Comparison of ENCODE assay signal across 8 cellular contexts in the genomic region with DNA sequence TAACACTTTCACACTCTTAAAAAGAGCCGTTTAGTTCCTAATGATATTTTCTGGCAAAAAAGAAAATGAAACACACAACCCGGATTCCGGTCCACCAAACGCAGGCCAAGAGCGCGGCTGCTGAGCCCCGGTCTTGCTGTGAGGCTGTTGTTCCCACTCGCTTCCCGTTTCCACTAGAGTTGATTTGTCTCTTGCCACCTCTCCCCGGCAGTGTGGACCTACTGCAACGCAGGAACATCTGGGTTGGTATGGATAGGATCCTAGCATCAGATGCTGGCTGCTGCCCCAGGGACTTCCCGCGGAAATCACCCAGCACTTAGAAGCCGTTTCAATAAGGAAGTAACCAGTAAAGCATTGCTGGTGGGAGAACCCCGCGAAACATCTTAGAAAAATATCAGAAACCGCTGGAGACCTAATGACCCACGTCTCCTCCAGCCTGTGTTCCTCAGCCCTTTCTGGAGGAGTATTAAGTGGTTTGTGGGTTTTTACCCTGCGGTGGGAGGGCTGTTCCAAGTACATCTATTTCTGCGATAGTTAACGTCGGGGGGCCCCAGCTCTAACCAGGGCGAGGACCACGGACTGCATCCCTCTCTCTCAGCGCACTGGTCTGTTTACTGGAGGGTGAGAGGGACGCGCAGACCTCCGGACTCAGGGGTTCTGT. TPM values are rescaled to one million over a fixed set of nuclear protein-coding genes. Genes with fewer than 3 reads are reported as not detected.
A peak's percentile ranks its signal among the peaks of the same experiment; 100 is the strongest.
DNase-seq lines count a peak whose midpoint lies in the region; ATAC-seq and TF ChIP-seq lines count a peak whose summit lies in the region.

No MANE protein-coding gene starts in this region.

- peak overlapping the region; percentile 57 for H3K4me3 ChIP-seq in upper lobe of right lung

- peaks cover 3% of the 10 kb centered on the region for H3K4me1 ChIP-seq in upper lobe of right lung

- H3K36me3 ChIP-seq in upper lobe of right lung = no peaks in the 10 kb centered on the region

- H3K27me3 ChIP-seq in upper lobe of right lung = peaks cover 14% of the 10 kb centered on the region

- TF ChIP-seq CTCF in upper lobe of right lung (IDR thresholded peaks at IDR 0.05) = no peak

- intact Hi-C loops in posterior cingulate gyrus (cut with DNase I) (no loop called here), upper lobe of right lung (cut with DNase I) (no loop called here)

- peak; percentile 51 for DNase-seq in NOMO-1 treated with dmso at 0.1 percent for 144 hours (lab: John Stamatoyannopoulos, UW; ENCODE audit: unreplicated experiment)
- peak; percentile 11 to 44 for DNase-seq in activated T-helper 1 cell treated with anti-CD3 and anti-CD28 coated beads, Interleukin-2, amount 50 U/mL, for 16 hours (ENCODE audit: low read depth in 1 of 2, low spot score in 1 of 2)
- peak; percentile 76 for DNase-seq in globus pallidus (ENCODE audit: low spot score)
- peak in 9 of 10 donors; percentile 28 to 90 (median 42) for DNase-seq in posterior cingulate gyrus
- peak; percentile 69 for DNase-seq in upper lobe of right lung
- no peak for DNase-seq in NCI-H187 (lab: John Stamatoyannopoulos, UW)

- no peaks in the 10 kb centered on the region for H3K9me3 ChIP-seq in upper lobe of right lung

- peak overlapping the region; percentile 58 for H3K27ac ChIP-seq in upper lobe of right lung

- ATAC-seq in GM18508 (IDR thresholded peaks at IDR 0.05; ENCODE audit: insufficient read depth, unreplicated experiment) (peak; percentile 67), HG02798 (IDR thresholded peaks at IDR 0.05; ENCODE audit: poor library complexity, unreplicated experiment) (peak; percentile 64), upper lobe of right lung (peak; percentile 64)

RNA-seq across cellular contexts. Expression of gene DOCK10, which starts 0.9 kb away (rescaled TPM):
- 35.8 TPM for total RNA-seq in upper lobe of right lung

Comparison
In these comparisons a context has a peak if more than half of its experiments do, and no peak if none do; other contexts are left out.
1. DNase-seq: peak in NOMO-1 treated with dmso at 0.1 percent for 144 hours (single experiment), activated T-helper 1 cell treated with anti-CD3 and anti-CD28 coated beads, Interleukin-2, amount 50 U/mL, for 16 hours (2 of 2), globus pallidus (single experiment), posterior cingulate gyrus (9 of 10) and upper lobe of right lung (single experiment); none in NCI-H187 (0 of 2).
2. Peak in every context shown above with its lines, with median percentiles within 50 percentile points of each other: ATAC-seq.